Comparison of ENCODE assay signal across 13 cellular contexts in genomic region chr7:43785425-43785824, GRCh38. TPM values are rescaled to one million over a fixed set of nuclear protein-coding genes. Genes with fewer than 3 reads are reported as not detected.
DNase-seq lines count a peak whose midpoint lies in the region; ATAC-seq and TF ChIP-seq lines count a peak whose summit lies in the region.
"Had no signal": no experiment of that assay in that cellular context is flagged by ENCODE, and none has a peak within 500 bp of the region (broad histone marks: within the 10 kb centered on the region; RNA-seq: fewer than 3 reads in every experiment).

No MANE protein-coding gene starts in this region.

- peaks cover 6% of the 10 kb centered on the region for H3K36me3 Mint-ChIP-seq in osteocyte (ENCODE audit: unreplicated experiment)

- H3K4me1 ChIP-seq in RWPE2 (ENCODE audit: insufficient read depth, poor library complexity, severe bottlenecking), result peaks cover 8% of the 10 kb centered on the region
- H3K4me1 ChIP-seq: tibial artery had no signal

- no peak overlapping the region for H3K27ac Mint-ChIP-seq in osteocyte (ENCODE audit: unreplicated experiment)
- H3K27ac Mint-ChIP-seq: activated CD8-positive, alpha-beta T cell treated with anti-CD3 and anti-CD28 coated beads for 36 hours had no signal

- no peaks in the 10 kb centered on the region for H3K27me3 ChIP-seq in RWPE2 (ENCODE audit: insufficient read depth, poor library complexity, severe bottlenecking)
- H3K27me3 ChIP-seq: tibial artery had no signal

- H3K27me3 Mint-ChIP-seq in osteocyte (ENCODE audit: unreplicated experiment), result peaks cover 2% of the 10 kb centered on the region
- H3K27me3 Mint-ChIP-seq: activated CD8-positive, alpha-beta T cell treated with anti-CD3 and anti-CD28 coated beads for 36 hours had no signal

- H3K36me3 ChIP-seq in RWPE2 (ENCODE audit: low read depth), result peaks cover 8% of the 10 kb centered on the region

- H3K9me3 Mint-ChIP-seq in osteocyte (ENCODE audit: unreplicated experiment), result no peaks in the 10 kb centered on the region
- H3K9me3 Mint-ChIP-seq: activated CD8-positive, alpha-beta T cell treated with anti-CD3 and anti-CD28 coated beads for 36 hours had no signal

- no peaks in the 10 kb centered on the region for H3K9me3 ChIP-seq in RWPE2 (ENCODE audit: severe bottlenecking)
- H3K9me3 ChIP-seq: tibial artery had no signal

- no peak overlapping the region for H3K27ac ChIP-seq in RWPE2 (ENCODE audit: poor library complexity, severe bottlenecking)
- H3K27ac ChIP-seq: tibial artery had no signal

- no peak overlapping the region for H3K4me3 Mint-ChIP-seq in osteocyte (ENCODE audit: unreplicated experiment)
- H3K4me3 Mint-ChIP-seq: activated CD8-positive, alpha-beta T cell treated with anti-CD3 and anti-CD28 coated beads for 36 hours had no signal

- TF ChIP-seq CTCF in RWPE2 (IDR thresholded peaks at IDR 0.05; ENCODE audit: poor library complexity, severe bottlenecking), result no peak
- TF ChIP-seq CTCF in osteocyte (IDR thresholded peaks at IDR 0.05), result no peak

- H3K4me3 ChIP-seq in RWPE2 (ENCODE audit: severe bottlenecking), result no peak overlapping the region
- H3K4me3 ChIP-seq: tibial artery had no signal

- ATAC-seq in RWPE2 (ENCODE audit: low read depth) (peak; percentile 96), GM18498 (IDR thresholded peaks at IDR 0.05; ENCODE audit: unreplicated experiment) (no peak), HG03432 (IDR thresholded peaks at IDR 0.05; ENCODE audit: unreplicated experiment) (no peak), HG02884 (IDR thresholded peaks at IDR 0.05; ENCODE audit: unreplicated experiment) (no peak)

- no peaks in the 10 kb centered on the region for H3K4me1 Mint-ChIP-seq in osteocyte (ENCODE audit: unreplicated experiment)

- DNase-seq in Daoy (ENCODE audit: low read depth), result peak; percentile 85
- no peak for DNase-seq in RWPE2 (ENCODE audit: low spot score)
- DNase-seq in fibroblast of the conjunctiva (ENCODE audit: low read depth), result peak; percentile 81
- peak; percentile 25 for DNase-seq in osteocyte (ENCODE audit: extremely low spot score, unreplicated experiment)
- no peak for DNase-seq in NCI-H2227 (lab: John Stamatoyannopoulos, UW; ENCODE audit: unreplicated experiment)
- DNase-seq: DMS 273 treated with DMSO at 0.1 percent for 48 hours, kidney, NCI-H1105 had no signal

RNA-seq across cellular contexts. Expression of gene BLVRA, which starts 26.9 kb away (rescaled TPM):
- 53.5 and 63.1 TPM in 2 replicates for total RNA-seq in Daoy (2014; rRNA removed; shearing (Covaris generic))
- total RNA-seq in osteocyte, result 19.0 and 21.2 TPM in 2 replicates

RNA-seq across cellular contexts. Expression of gene COA1, which starts 56.1 kb away (rescaled TPM):
- 137 and 162 TPM in 2 replicates for total RNA-seq in Daoy (2014; rRNA removed; shearing (Covaris generic))
- 45.9 and 47.8 TPM in 2 replicates for total RNA-seq in osteocyte

Comparison
In these comparisons a context has a peak if more than half of its experiments do, and no peak if none do; other contexts are left out.
1. DNase-seq: peak in Daoy (single experiment), fibroblast of the conjunctiva (single experiment) and osteocyte (single experiment); none in RWPE2 (single experiment) and NCI-H2227 (single experiment).